Comparison of ENCODE assay signal across 24 cellular contexts in genomic region chr6:169238766-169239165, GRCh38. TPM values are rescaled to one million over a fixed set of nuclear protein-coding genes. Genes with fewer than 3 reads are reported as not detected.
"Had no signal": no experiment of that assay in that cellular context is flagged by ENCODE, and none has a peak within 500 bp of the region (broad histone marks: within the 10 kb centered on the region; RNA-seq: fewer than 3 reads in every experiment).

No MANE protein-coding gene starts in this region.

- H3K4me1 Mint-ChIP-seq: activated naive CD8-positive, alpha-beta T cell treated with anti-CD3 and anti-CD28 coated beads, Interleukin-2, amount 50 U/mL, for 24 hours had no signal

- H3K27ac ChIP-seq: brain microvascular endothelial cell, KMS-11 had no signal

- DNase-seq: activated CD4-positive, alpha-beta T cell treated with anti-CD3 and anti-CD28 coated beads for 4 hours; activated CD8-positive, alpha-beta memory T cell treated with anti-CD3 and anti-CD28 coated beads, Interleukin-2, amount 50 U/mL, for 4 hours; activated CD8-positive, alpha-beta T cell treated with anti-CD3 and anti-CD28 coated beads for 36 hours; activated naive CD4-positive, alpha-beta T cell treated with Interleukin-2 at 50 U/mL for 16 hours; activated naive CD8-positive, alpha-beta T cell treated with anti-CD3 and anti-CD28 coated beads, Interleukin-2, amount 50 U/mL, for 24 hours; amniotic stem cell; brain microvascular endothelial cell; NCI-H1092; NCI-H1417; NCI-H1694; NCI-H2029; NCI-H2107; NCI-H2171 treated with DMSO at 0.1 percent for 48 hours; NCI-H226; NCI-H526; NCI-H82; SHP77 had no signal

- H3K4me2 ChIP-seq: KMS-11 had no signal

- ATAC-seq: activated CD4-positive, CD25-positive, alpha-beta regulatory T cell treated with anti-CD3 and anti-CD28 coated beads, Interleukin-2, amount 50 U/mL, for 24 hours; activated CD8-positive, alpha-beta T cell treated with anti-CD3 and anti-CD28 coated beads for 36 hours; activated naive CD4-positive, alpha-beta T cell treated with anti-CD3 and anti-CD28 coated beads, Interleukin-2, amount 50 U/mL, for 72 hours; activated naive CD8-positive, alpha-beta T cell treated with anti-CD3 and anti-CD28 coated beads, Interleukin-2, amount 50 U/mL, for 24 hours had no signal

- H3K27me3 Mint-ChIP-seq: activated CD8-positive, alpha-beta T cell treated with anti-CD3 and anti-CD28 coated beads for 36 hours had no signal

- H3K9ac ChIP-seq: KMS-11 had no signal

- H3K27ac Mint-ChIP-seq: activated CD8-positive, alpha-beta T cell treated with anti-CD3 and anti-CD28 coated beads for 36 hours; activated naive CD4-positive, alpha-beta T cell treated with anti-CD3 and anti-CD28 coated beads, Interleukin-2, amount 50 U/mL, for 72 hours; activated naive CD8-positive, alpha-beta T cell treated with anti-CD3 and anti-CD28 coated beads, Interleukin-2, amount 50 U/mL, for 24 hours; T-helper 1 cell treated with Interleukin-12 subunit alpha and Interleukin-12 subunit beta and Interleukin-4 antibody, amounts not matched to agents 30 μg/mL and 1 μg/mL, for 36 hours had no signal

- H3K27me3 ChIP-seq: brain microvascular endothelial cell had no signal

- H3K4me3 Mint-ChIP-seq: activated CD8-positive, alpha-beta T cell treated with anti-CD3 and anti-CD28 coated beads for 36 hours; activated naive CD8-positive, alpha-beta T cell treated with anti-CD3 and anti-CD28 coated beads, Interleukin-2, amount 50 U/mL, for 24 hours; T-helper 1 cell treated with Interleukin-12 subunit alpha and Interleukin-12 subunit beta and Interleukin-4 antibody, amounts not matched to agents 30 μg/mL and 1 μg/mL, for 36 hours had no signal

RNA-seq across cellular contexts. Expression of gene THBS2, which starts 14.9 kb away (rescaled TPM):
- total RNA-seq: activated CD8-positive, alpha-beta T cell treated with anti-CD3 and anti-CD28 coated beads for 36 hours; activated naive CD4-positive, alpha-beta T cell treated with anti-CD3 and anti-CD28 coated beads, Interleukin-2, amount 50 U/mL, for 72 hours; MCF 10A; NCI-H460; OCI-LY7 had no signal
